ENCODE assay signal across 9 cellular contexts in the genomic region with DNA sequence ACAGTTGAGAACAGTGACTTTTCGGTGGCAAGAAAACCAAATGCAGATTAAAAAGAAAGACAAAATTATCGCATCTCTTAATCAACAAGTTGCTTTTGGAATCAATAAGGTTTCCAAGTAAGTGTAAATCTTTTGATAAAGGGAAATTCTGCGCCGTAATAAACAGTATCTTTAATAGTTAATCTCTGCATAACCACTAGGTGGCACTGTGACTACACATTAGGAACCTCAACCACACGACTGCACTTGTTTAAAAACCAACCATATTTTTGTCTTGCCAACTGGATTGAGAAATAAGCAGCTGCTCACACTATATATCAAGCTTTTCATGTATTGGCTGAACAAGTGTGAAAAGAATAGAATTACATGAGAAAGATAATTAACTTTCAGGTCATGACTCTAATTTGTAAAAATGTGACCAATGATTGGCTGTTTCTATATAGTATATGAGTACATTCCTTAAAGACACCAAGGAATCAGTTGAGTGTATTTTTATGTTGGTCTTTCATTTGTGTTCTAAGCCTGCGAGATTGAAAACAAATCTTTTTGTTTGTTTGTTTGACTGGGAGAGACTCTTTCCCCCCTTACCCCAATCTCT.
DNase-seq lines count a peak whose midpoint lies in the region; ATAC-seq and TF ChIP-seq lines count a peak whose summit lies in the region.
"Had no signal": no experiment of that assay in that cellular context is flagged by ENCODE, and none has a peak within 500 bp of the region (broad histone marks: within the 10 kb centered on the region; RNA-seq: fewer than 3 reads in every experiment).

No MANE protein-coding gene starts in this region.

- no peaks in the 10 kb centered on the region for H4K20me1 ChIP-seq in HCT116 (ENCODE audit: insufficient read depth)
- H4K20me1 ChIP-seq in SK-N-SH (ENCODE audit: insufficient read depth) = no peaks in the 10 kb centered on the region
- H4K20me1 ChIP-seq: BLaER1 treated with 17β-estradiol and CSF1 and Interleukin-3, amounts not matched to agents 10 nM and 100 nM had no signal

- H3K4me1 ChIP-seq in HCT116 (ENCODE audit: control insufficient read depth in 1 of 2, insufficient read depth in 2 of 2, low read length in 2 of 2) = no peaks in the 10 kb centered on the region
- H3K4me1 ChIP-seq in SK-N-SH (ENCODE audit: control insufficient read depth in 1 of 2, insufficient read depth in 2 of 2, low read depth in 1 of 2, low read length in 1 of 2) = no peaks in the 10 kb centered on the region
- H3K4me1 ChIP-seq: BLaER1 treated with 17β-estradiol and CSF1 and Interleukin-3, amounts not matched to agents 10 nM and 100 nM had no signal

- peak; percentile 57; the same call in 1 of the 2 replicates for ATAC-seq in HCT116

- H3K27ac ChIP-seq in HCT116 (ENCODE audit: low read depth, low read length) (no peak overlapping the region), SK-N-SH (ENCODE audit: low read depth in 2 of 2, low read length in 1 of 2) (no peak overlapping the region), brain microvascular endothelial cell (no peak overlapping the region)
- H3K27ac ChIP-seq: BLaER1 treated with 17β-estradiol and CSF1 and Interleukin-3, amounts not matched to agents 10 nM and 100 nM had no signal

- CTCF ChIA-PET in HCT116 (lab: Charles Lee) = interaction anchor here (0.7 to 1.6 kb wide), 5 partner anchors 12 to 562 kb away, joined by 3 to 14 read pairs (median 4); no protein-coding TSS in a partner anchor
- CTCF ChIA-PET in SK-N-SH (lab: Yijun Ruan, JAX) = interaction anchor here (0.5 to 11.8 kb wide), 29 partner anchors 9 to 1426 kb away, joined by 3 to 199 read pairs (median 4); no protein-coding TSS in a partner anchor

- no peaks in the 10 kb centered on the region for H3K27me3 ChIP-seq in HCT116 (ENCODE audit: insufficient read depth, low read length)
- H3K27me3 ChIP-seq in SK-N-SH (ENCODE audit: insufficient read depth) = no peaks in the 10 kb centered on the region
- H3K27me3 ChIP-seq in brain microvascular endothelial cell (replicated peaks) = no peaks in the 10 kb centered on the region
- H3K27me3 ChIP-seq: BLaER1 treated with 17β-estradiol and CSF1 and Interleukin-3, amounts not matched to agents 10 nM and 100 nM had no signal

- RAD21 ChIA-PET in HCT116 (lab: Charles Lee; ENCODE audit: low non-redundant PET in 1 of 2, low total read pairs in 2 of 2, uncharacterized antibody in 2 of 2, unreplicated experiment in 2 of 2) = interaction anchor here in 1 of 2 experiments (1.0 kb wide), 1 partner anchor 156 kb away, joined by 3 read pairs; no protein-coding TSS in a partner anchor

- peak; percentile 48 to 85 (median 77) for TF ChIP-seq CTCF in HCT116 (IDR thresholded peaks at IDR 0.05 in 2 of 3, conservative IDR thresholded peaks at IDR 0.05 in 1 of 3; ENCODE audit: borderline replicate concordance in 1 of 3, insufficient read depth in 1 of 3, low read depth in 2 of 3, low read length in 2 of 3)
- TF ChIP-seq CTCF in SK-N-SH (IDR thresholded peaks at IDR 0.05) = peak; percentile 87
- peak; percentile 56 for TF ChIP-seq CTCF in brain microvascular endothelial cell (IDR thresholded peaks at IDR 0.05; ENCODE audit: low read depth, low read length, missing control alignments)

- POLR2A ChIA-PET in HCT116 (lab: Charles Lee) (no interaction called here), SK-N-SH (lab: Yijun Ruan, JAX) (no interaction called here)

- in situ Hi-C loops in brain microvascular endothelial cell (cut with HindIII; ENCODE audit: low pct_ligation_motif_present, low sequenced_read_pairs) = no loop called here

- H3K36me3 ChIP-seq in HCT116 (ENCODE audit: control insufficient read depth in 1 of 2, insufficient read depth in 2 of 2, low read length in 2 of 2) = no peaks in the 10 kb centered on the region
- H3K36me3 ChIP-seq in SK-N-SH (replicated peaks in 1 of 2; ENCODE audit: control insufficient read depth in 1 of 2, insufficient read depth in 2 of 2, low read length in 1 of 2) = peaks cover 3 to 21% of the 10 kb centered on the region in 2 experiments
- H3K36me3 ChIP-seq in brain microvascular endothelial cell (replicated peaks) = no peaks in the 10 kb centered on the region
- H3K36me3 ChIP-seq: BLaER1 treated with 17β-estradiol and CSF1 and Interleukin-3, amounts not matched to agents 10 nM and 100 nM had no signal

- WGBS in SK-N-SH (ENCODE audit: low lambda C conversion rate) = 7% methylated on average over 6 of the region's 6 CpGs

- H2AFZ ChIP-seq in HCT116 (ENCODE audit: low read depth, low read length, poor library complexity, severe bottlenecking) (no peak overlapping the region), SK-N-SH (ENCODE audit: low read depth) (0 out of 2 replicates have a peak overlapping the region, but pooled peaks have one; percentile 31)

- H3K79me2 ChIP-seq in HCT116 (ENCODE audit: insufficient read depth, low read length) = no peaks in the 10 kb centered on the region
- no peaks in the 10 kb centered on the region for H3K79me2 ChIP-seq in SK-N-SH (ENCODE audit: insufficient read depth)

- intact Hi-C loops in HCT116 (cut with micrococcal nuclease) = loop anchor here (1.0 to 10.0 kb wide), 5 partner anchors 156 to 563 kb away; no protein-coding TSS in a partner anchor

- TF ChIP-seq RAD21 in HCT116 (IDR thresholded peaks at IDR 0.05; ENCODE audit: low read depth) (peak; percentile 84), SK-N-SH (IDR thresholded peaks at IDR 0.05; ENCODE audit: low read length) (peak; percentile 92)

- H3K4me2 ChIP-seq in HCT116 (ENCODE audit: low read length) (no peak overlapping the region), SK-N-SH (no peak overlapping the region)
- H3K4me2 ChIP-seq: BLaER1 treated with 17β-estradiol and CSF1 and Interleukin-3, amounts not matched to agents 10 nM and 100 nM had no signal

- no peak for TF ChIP-seq EP300 in SK-N-SH (IDR thresholded peaks at IDR 0.05; ENCODE audit: borderline replicate concordance in 1 of 2, low read depth in 1 of 2, low read length in 1 of 2)

- peaks cover 6% of the 10 kb centered on the region for H3F3A ChIP-seq in SK-N-SH (replicated peaks; ENCODE audit: insufficient read depth)

- H3K9me2 ChIP-seq in HCT116 (ENCODE audit: insufficient read depth) = no peaks in the 10 kb centered on the region
- no peaks in the 10 kb centered on the region for H3K9me2 ChIP-seq in SK-N-SH

- H3K4me3 ChIP-seq in HCT116 (replicated peaks in 1 of 2; ENCODE audit: low read depth in 1 of 2, low read length in 2 of 2) (no peak overlapping the region), SK-N-SH (ENCODE audit: low read depth in 2 of 2, low read length in 1 of 2) (no peak overlapping the region; a peak in 1 of 4 replicates), brain microvascular endothelial cell (ENCODE audit: low read depth, low read length) (no peak overlapping the region)
- H3K4me3 ChIP-seq: BLaER1 treated with 17β-estradiol and CSF1 and Interleukin-3, amounts not matched to agents 10 nM and 100 nM had no signal

- H3K9me3 ChIP-seq in HCT116 (ENCODE audit: control insufficient read depth in 1 of 2, insufficient read depth in 1 of 2, low read depth in 1 of 2, low read length in 2 of 2) (no peaks in the 10 kb centered on the region), SK-N-SH (no peaks in the 10 kb centered on the region)
- H3K9me3 ChIP-seq: BLaER1 treated with 17β-estradiol and CSF1 and Interleukin-3, amounts not matched to agents 10 nM and 100 nM had no signal

- BruUV-seq in HCT116 (replicated peaks; lab: Mats Ljungman, UMichigan) = no TSS peak

- no peak overlapping the region for H3K9ac ChIP-seq in HCT116 (ENCODE audit: low read length)
- no peak overlapping the region for H3K9ac ChIP-seq in SK-N-SH
- H3K9ac ChIP-seq: BLaER1 treated with 17β-estradiol and CSF1 and Interleukin-3, amounts not matched to agents 10 nM and 100 nM had no signal

- TF ChIP-seq POLR2A in HCT116 (IDR thresholded peaks at IDR 0.05; ENCODE audit: borderline replicate concordance, extremely low read depth, insufficient read depth, insufficient read length) = no peak

- peak; percentile 0 to 19 (median 4) for DNase-seq in activated CD4-positive, CD25-positive, alpha-beta regulatory T cell (lab: John Stamatoyannopoulos, UW)
- DNase-seq in activated CD4-positive, CD25-positive, alpha-beta regulatory T cell treated with anti-CD3 and anti-CD28 coated beads, Interleukin-2, amount 50 U/mL, for 72 hours = no peak
- DNase-seq in HCT116 (ENCODE audit: low read depth, low spot score) (peak; percentile 43), NCI-H128 (lab: John Stamatoyannopoulos, UW; ENCODE audit: unreplicated experiment) (peak; percentile 48), SK-N-SH (peak; percentile 53), brain microvascular endothelial cell (peak; percentile 34), iris pigment epithelial cell (ENCODE audit: low read depth) (peak; percentile 80)
- peak; percentile 62 for DNase-seq in stimulated activated CD4-positive, alpha-beta T cell treated with anti-CD3 and anti-CD28 coated beads, Interleukin-4, amount 100 ng/mL, for 24 hours

TF ChIP-seq in HCT116, 20 proteins besides CTCF, POLR2A, EP300 and RAD21:
- TF ChIP-seq CEBPB (IDR thresholded peaks at IDR 0.05; ENCODE audit: low read depth) (peak; percentile 23; the same call in 1 of the 2 replicates), CBX3 (IDR thresholded peaks at IDR 0.05; ENCODE audit: low read depth) (no peak)

TF ChIP-seq in SK-N-SH, 30 proteins besides CTCF, POLR2A, EP300 and RAD21 (continues in another document):
- TF ChIP-seq NRF1 (IDR thresholded peaks at IDR 0.05; ENCODE audit: low read depth, low read length) = no peak
- TF ChIP-seq, protein P1, sequence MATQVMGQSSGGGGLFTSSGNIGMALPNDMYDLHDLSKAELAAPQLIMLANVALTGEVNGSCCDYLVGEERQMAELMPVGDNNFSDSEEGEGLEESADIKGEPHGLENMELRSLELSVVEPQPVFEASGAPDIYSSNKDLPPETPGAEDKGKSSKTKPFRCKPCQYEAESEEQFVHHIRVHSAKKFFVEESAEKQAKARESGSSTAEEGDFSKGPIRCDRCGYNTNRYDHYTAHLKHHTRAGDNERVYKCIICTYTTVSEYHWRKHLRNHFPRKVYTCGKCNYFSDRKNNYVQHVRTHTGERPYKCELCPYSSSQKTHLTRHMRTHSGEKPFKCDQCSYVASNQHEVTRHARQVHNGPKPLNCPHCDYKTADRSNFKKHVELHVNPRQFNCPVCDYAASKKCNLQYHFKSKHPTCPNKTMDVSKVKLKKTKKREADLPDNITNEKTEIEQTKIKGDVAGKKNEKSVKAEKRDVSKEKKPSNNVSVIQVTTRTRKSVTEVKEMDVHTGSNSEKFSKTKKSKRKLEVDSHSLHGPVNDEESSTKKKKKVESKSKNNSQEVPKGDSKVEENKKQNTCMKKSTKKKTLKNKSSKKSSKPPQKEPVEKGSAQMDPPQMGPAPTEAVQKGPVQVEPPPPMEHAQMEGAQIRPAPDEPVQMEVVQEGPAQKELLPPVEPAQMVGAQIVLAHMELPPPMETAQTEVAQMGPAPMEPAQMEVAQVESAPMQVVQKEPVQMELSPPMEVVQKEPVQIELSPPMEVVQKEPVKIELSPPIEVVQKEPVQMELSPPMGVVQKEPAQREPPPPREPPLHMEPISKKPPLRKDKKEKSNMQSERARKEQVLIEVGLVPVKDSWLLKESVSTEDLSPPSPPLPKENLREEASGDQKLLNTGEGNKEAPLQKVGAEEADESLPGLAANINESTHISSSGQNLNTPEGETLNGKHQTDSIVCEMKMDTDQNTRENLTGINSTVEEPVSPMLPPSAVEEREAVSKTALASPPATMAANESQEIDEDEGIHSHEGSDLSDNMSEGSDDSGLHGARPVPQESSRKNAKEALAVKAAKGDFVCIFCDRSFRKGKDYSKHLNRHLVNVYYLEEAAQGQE (IDR thresholded peaks at IDR 0.05; ENCODE audit: low read depth, low read length) = no peak
